In genomic region chr4:150421612-150422011, GRCh38 we compare ENCODE assay signal across 20 cellular contexts.
DNase-seq lines count a peak whose midpoint lies in the region; ATAC-seq, FAIRE-seq and TF ChIP-seq lines count a peak whose summit lies in the region.
"Had no signal": no experiment of that assay in that cellular context is flagged by ENCODE, and none has a peak within 500 bp of the region (broad histone marks: within the 10 kb centered on the region; RNA-seq: fewer than 3 reads in every experiment).

No MANE protein-coding gene starts in this region.

- no peak overlapping the region for H3K23ac ChIP-seq in H9 (ENCODE audit: insufficient read length, low read depth, low read length)

- no peak overlapping the region for H4K5ac ChIP-seq in H9 (ENCODE audit: insufficient read length, low read depth, low read length)

- TF ChIP-seq RAD21 in GM12878 (IDR thresholded peaks at IDR 0.05; ENCODE audit: insufficient read depth, low read depth, low read length), result no peak

- H3K27me3 Mint-ChIP-seq in H9 (ENCODE audit: low read depth), result no peaks in the 10 kb centered on the region
- H3K27me3 Mint-ChIP-seq: B cell; CD4-positive, CD25-positive, alpha-beta regulatory T cell had no signal

- no peaks in the 10 kb centered on the region for H3K79me1 ChIP-seq in H9 (ENCODE audit: insufficient read depth, low read depth, low read length, poor library complexity, severe bottlenecking)

- TF ChIP-seq EP300 in GM12878 (IDR thresholded peaks at IDR 0.05; ENCODE audit: borderline replicate concordance in 1 of 2, control insufficient read depth in 1 of 2, low read depth in 2 of 2, low read length in 2 of 2), result no peak

- no peaks in the 10 kb centered on the region for H3K4me1 ChIP-seq in H9 (ENCODE audit: insufficient read depth, low read length)
- no peaks in the 10 kb centered on the region for H3K4me1 ChIP-seq in GM12878 (ENCODE audit: control insufficient read depth, insufficient read depth, low read length)
- H3K4me1 ChIP-seq in spleen, result no peaks in the 10 kb centered on the region
- no peaks in the 10 kb centered on the region for H3K4me1 ChIP-seq in effector memory CD4-positive, alpha-beta T cell (ENCODE audit: control insufficient read depth, insufficient read depth, low read length, poor library complexity, severe bottlenecking)
- H3K4me1 ChIP-seq: BLaER1, Caco-2 had no signal

- CTCF ChIA-PET in GM12878 (lab: Yijun Ruan, JAX), result interaction anchor here (0.9 kb wide), 1 partner anchor 445 kb away, joined by 4 read pairs; no protein-coding TSS in a partner anchor

- H3K9me3 ChIP-seq in H9 (ENCODE audit: control insufficient read depth, low read depth, low read length) (no peaks in the 10 kb centered on the region), GM12878 (replicated peaks; ENCODE audit: control insufficient read depth, insufficient read depth, low read length) (no peaks in the 10 kb centered on the region), spleen (no peaks in the 10 kb centered on the region)
- H3K9me3 ChIP-seq in effector memory CD4-positive, alpha-beta T cell (ENCODE audit: control insufficient read depth, low read length), result no peaks in the 10 kb centered on the region
- H3K9me3 ChIP-seq: BLaER1, Caco-2 had no signal

- SMC1A ChIA-PET in GM12878 (lab: Charles Lee; ENCODE audit: uncharacterized antibody, unreplicated experiment), result interaction anchor here (1.2 kb wide), 1 partner anchor 446 kb away, joined by 4 read pairs; no protein-coding TSS in a partner anchor

- H4K91ac ChIP-seq in H9 (ENCODE audit: insufficient read length, low read depth, low read length), result no peak overlapping the region

- no peak for TF ChIP-seq POLR2A in GM12878 (IDR thresholded peaks at IDR 0.05; ENCODE audit: low read depth, low read length)
- no peak for TF ChIP-seq POLR2A in spleen (IDR thresholded peaks at IDR 0.05)

- H3K14ac ChIP-seq in H9 (ENCODE audit: insufficient read depth, low read length), result no peak overlapping the region

- H3T11ph ChIP-seq in H9 (ENCODE audit: low read length), result no peak overlapping the region

- POLR2A ChIA-PET in GM12878 (lab: Charles Lee), result no interaction called here

- no peak overlapping the region for H2AFZ ChIP-seq in H9 (ENCODE audit: low read length)
- no peak overlapping the region for H2AFZ ChIP-seq in GM12878 (ENCODE audit: control insufficient read depth, low read depth, low read length)

- H3K27me3 ChIP-seq in H9 (ENCODE audit: insufficient read depth, low read length) (no peaks in the 10 kb centered on the region), GM12878 (replicated peaks in 1 of 2; ENCODE audit: control insufficient read depth in 2 of 2, insufficient read depth in 2 of 2, low read length in 1 of 2) (no peaks in the 10 kb centered on the region), spleen (replicated peaks in 1 of 7) (no peaks in the 10 kb centered on the region)
- no peaks in the 10 kb centered on the region for H3K27me3 ChIP-seq in effector memory CD4-positive, alpha-beta T cell (replicated peaks; ENCODE audit: control insufficient read depth, insufficient read depth, low read length, poor library complexity, severe bottlenecking)
- H3K27me3 ChIP-seq: BLaER1 had no signal

- H4K8ac ChIP-seq in H9 (replicated peaks; ENCODE audit: insufficient read length, low read depth, low read length), result no peak overlapping the region

- H3K56ac ChIP-seq in H9 (ENCODE audit: insufficient read length, low read depth, low read length), result no peak overlapping the region

- no peak overlapping the region for H2BK12ac ChIP-seq in H9 (ENCODE audit: insufficient read length, low read depth, low read length)

- no peak for ATAC-seq in GM12878
- no peak for ATAC-seq in GM19397 (IDR thresholded peaks at IDR 0.05; ENCODE audit: unreplicated experiment)
- ATAC-seq: CD8-positive, alpha-beta T cell had no signal

- peak overlapping the region in 2 of 3 experiments; percentile 49 to 67; a peak in 1 of 7 replicates for H3K27ac Mint-ChIP-seq in H9
- H3K27ac Mint-ChIP-seq: B cell; CD4-positive, CD25-positive, alpha-beta regulatory T cell; CD8-positive, alpha-beta T cell had no signal

- H3K4me2 ChIP-seq in H9 (ENCODE audit: insufficient read depth, insufficient read length, low read length), result no peak overlapping the region
- no peak overlapping the region for H3K4me2 ChIP-seq in GM12878 (ENCODE audit: control insufficient read depth, insufficient read depth)
- H3K4me2 ChIP-seq: BLaER1 had no signal

- H3K9me3 Mint-ChIP-seq in H9, result no peaks in the 10 kb centered on the region
- H3K9me3 Mint-ChIP-seq: CD4-positive, CD25-positive, alpha-beta regulatory T cell; CD8-positive, alpha-beta T cell had no signal

- no peak overlapping the region for H3K4ac ChIP-seq in H9 (ENCODE audit: low read depth, low read length)

- H3K36me3 Mint-ChIP-seq in H9 (ENCODE audit: insufficient read depth in 1 of 3, low read depth in 3 of 3), result peaks cover 2 to 4% (median 3%) of the 10 kb centered on the region in 3 experiments; a peak in 3 of 7 replicates

- in situ Hi-C loops in GM12878 (cut with MboI), result no loop called here

- intact Hi-C loops in GM12878 (cut with micrococcal nuclease; ENCODE audit: unreplicated experiment), result no loop called here
- intact Hi-C loops in spleen (cut with DNase I; ENCODE audit: low total_unique reads), result no loop called here

- no peaks in the 10 kb centered on the region for H3K36me3 ChIP-seq in GM12878 (ENCODE audit: control insufficient read depth in 2 of 2, insufficient read depth in 2 of 2, low read length in 1 of 2)
- H3K36me3 ChIP-seq in spleen, result peaks cover 0 to 17% (median 0%) of the 10 kb centered on the region in 6 donors
- H3K36me3 ChIP-seq in effector memory CD4-positive, alpha-beta T cell (ENCODE audit: control insufficient read depth, insufficient read depth, low read length), result peaks cover 9% of the 10 kb centered on the region

- no CpG with 5 or more reads among the region's 1 CpG for WGBS in H9 (ENCODE audit: extremely low coverage, insufficient read length, low lambda C conversion rate)
- 100% methylated on average over 1 of the region's 1 CpG for WGBS in GM12878 (ENCODE audit: insufficient coverage, insufficient replicate concordance, low lambda C conversion rate, missing lambda C conversion rate)
- WGBS in spleen, 5 donors, result 78 to 84% (median 81%) methylated on average over 1 of the region's 1 CpG

- H3K23me2 ChIP-seq in H9 (ENCODE audit: insufficient read length, low read depth, low read length, poor library complexity, severe bottlenecking), result no peaks in the 10 kb centered on the region

- no peak overlapping the region for H2BK15ac ChIP-seq in H9 (ENCODE audit: low read depth, low read length)

- H3K27ac ChIP-seq in H9 (ENCODE audit: insufficient read length, low read depth, low read length) (no peak overlapping the region), GM12878 (ENCODE audit: control insufficient read depth, insufficient read depth) (no peak overlapping the region), spleen (no peak overlapping the region)
- no peak overlapping the region for H3K27ac ChIP-seq in effector memory CD4-positive, alpha-beta T cell (ENCODE audit: insufficient read depth, low read length, poor library complexity, severe bottlenecking)
- H3K27ac ChIP-seq: 22Rv1, BLaER1, C4-2B had no signal

- RAD21 ChIA-PET in GM12878 (lab: Charles Lee; ENCODE audit: unreplicated experiment), result no interaction called here

- H2BK20ac ChIP-seq in H9 (ENCODE audit: low read depth, low read length, poor library complexity, severe bottlenecking), result no peak overlapping the region

- FAIRE-seq in GM12878 (lab: Jason Lieb, UNC), result peak; percentile 18
- FAIRE-seq: GM19239, H54 had no signal

- no peak overlapping the region for H2BK120ac ChIP-seq in H9 (ENCODE audit: low read depth, low read length, poor library complexity, severe bottlenecking)

- no peak overlapping the region for H2BK5ac ChIP-seq in H9 (ENCODE audit: insufficient read length, low read length)

- no peak overlapping the region for H3K18ac ChIP-seq in H9 (ENCODE audit: insufficient read length, low read depth, low read length)

- H4K20me1 ChIP-seq in H9 (ENCODE audit: control insufficient read depth, insufficient read depth, insufficient read length) (no peaks in the 10 kb centered on the region), GM12878 (ENCODE audit: control insufficient read depth, insufficient read depth) (no peaks in the 10 kb centered on the region)
- H4K20me1 ChIP-seq: BLaER1 had no signal

- H3K9ac ChIP-seq in H9 (ENCODE audit: extremely low read depth, insufficient read length, low read length) (no peak overlapping the region), GM12878 (ENCODE audit: control insufficient read depth, insufficient read depth, low read length) (no peak overlapping the region)
- H3K9ac ChIP-seq: BLaER1 had no signal

- H2AK5ac ChIP-seq in H9 (ENCODE audit: insufficient read length, low read length), result no peak overlapping the region

- no peaks in the 10 kb centered on the region; a peak in 1 of 4 replicates for H3K4me1 Mint-ChIP-seq in H9
- H3K4me1 Mint-ChIP-seq: B cell; CD4-positive, CD25-positive, alpha-beta regulatory T cell had no signal

- no peaks in the 10 kb centered on the region for H3K79me2 ChIP-seq in H9 (ENCODE audit: insufficient read depth, low read length)
- H3K79me2 ChIP-seq in GM12878 (ENCODE audit: control insufficient read depth, insufficient read depth, low read length), result no peaks in the 10 kb centered on the region

- H3K4me3 ChIP-seq in GM12878, result no peak overlapping the region
- no peak overlapping the region for H3K4me3 ChIP-seq in spleen
- H3K4me3 ChIP-seq in effector memory CD4-positive, alpha-beta T cell (ENCODE audit: insufficient read depth, low read depth, low read length, poor library complexity, severe bottlenecking), result no peak overlapping the region
- H3K4me3 ChIP-seq: BLaER1 had no signal

- no peak overlapping the region for H3K4me3 Mint-ChIP-seq in H9
- H3K4me3 Mint-ChIP-seq: B cell; CD4-positive, CD25-positive, alpha-beta regulatory T cell; CD8-positive, alpha-beta T cell had no signal

- BruUV-seq in GM12878 (replicated peaks; lab: Mats Ljungman, UMichigan), result no TSS peak

- no peak for TF ChIP-seq CTCF in H9 (conservative IDR thresholded peaks at IDR 0.05)
- no peak for TF ChIP-seq CTCF in GM12878 (IDR thresholded peaks at IDR 0.05 in 2 of 3, conservative IDR thresholded peaks at IDR 0.05 in 1 of 3; ENCODE audit: control insufficient read depth in 2 of 3, extremely low read depth in 1 of 3, insufficient read depth in 1 of 3, low read depth in 3 of 3, low read length in 3 of 3)
- no peak for TF ChIP-seq CTCF in spleen (IDR thresholded peaks at IDR 0.05 in 8 of 11, conservative IDR thresholded peaks at IDR 0.05 in 3 of 11)

- no peak for DNase-seq in H9
- no peak for DNase-seq in GM12878 (ENCODE audit: low read depth, low spot score)
- DNase-seq in myocyte (ENCODE audit: low read depth), result peak; percentile 5
- DNase-seq in spleen, result peak; percentile 40
- no peak for DNase-seq in effector memory CD4-positive, alpha-beta T cell
- no peak for DNase-seq in SIG-M5 treated with dmso at 0.1 percent for 504 hours (lab: John Stamatoyannopoulos, UW; ENCODE audit: unreplicated experiment)
- DNase-seq: Caco-2; CD4-positive, CD25-positive, alpha-beta regulatory T cell; CD8-positive, alpha-beta T cell; DMS153; DND-41; GOT3; HCEC 1CT had no signal

TF ChIP-seq in GM12878, 131 proteins besides CTCF, POLR2A, EP300 and RAD21 (continues in another document):
- no peak for TF ChIP-seq CBFB (IDR thresholded peaks at IDR 0.05; ENCODE audit: low read depth)
- TF ChIP-seq NR2F1 (conservative IDR thresholded peaks at IDR 0.05), result no peak
- TF ChIP-seq STAT3 (IDR thresholded peaks at IDR 0.05; ENCODE audit: low read depth, low read length), result no peak
- TF ChIP-seq ZBED1 (IDR thresholded peaks at IDR 0.05; ENCODE audit: borderline replicate concordance), result no peak

Comparison
In these comparisons a context has a peak if more than half of its experiments do, and no peak if none do; other contexts are left out.
1. DNase-seq: peak in myocyte (single experiment) and spleen (single experiment); none in H9 (single experiment), GM12878 (single experiment), effector memory CD4-positive, alpha-beta T cell (0 of 3) and SIG-M5 treated with dmso at 0.1 percent for 504 hours (single experiment).